ENCODE assay signal across 8 cellular contexts in genomic region chr17:82292251-82293154, GRCh38. TPM values are rescaled to one million over a fixed set of nuclear protein-coding genes. Genes with fewer than 3 reads are reported as not detected.
DNase-seq lines count a peak whose midpoint lies in the region; ATAC-seq and TF ChIP-seq lines count a peak whose summit lies in the region.

No MANE protein-coding gene starts in this region.

- H3K4me3 ChIP-seq in HUES48 (ENCODE audit: low read depth, low read length) = peak overlapping the region; percentile 87
- peak overlapping the region; percentile 76 for H3K4me3 ChIP-seq in NT2/D1 (ENCODE audit: insufficient read length, low read depth)
- H3K4me3 ChIP-seq in mesodermal cell (ENCODE audit: extremely low read depth, insufficient read depth, low read length, poor library complexity, severe bottlenecking) = peak overlapping the region; percentile 78

- TSS peak; percentile 73 for BruUV-seq in Calu3 (replicated peaks; lab: Mats Ljungman, UMichigan)

- peak; percentile 94 for ATAC-seq in GM21423 (IDR thresholded peaks at IDR 0.05; ENCODE audit: unreplicated experiment)

- peaks cover 40% of the 10 kb centered on the region for H3K4me1 Mint-ChIP-seq in Calu3 (ENCODE audit: low read depth, unreplicated experiment)
- no peaks in the 10 kb centered on the region for H3K4me1 Mint-ChIP-seq in endothelial cell (ENCODE audit: unreplicated experiment)

- no peaks in the 10 kb centered on the region for H3K9me3 Mint-ChIP-seq in Calu3 (ENCODE audit: low read depth, unreplicated experiment)
- H3K9me3 Mint-ChIP-seq in endothelial cell (ENCODE audit: unreplicated experiment) = no peaks in the 10 kb centered on the region

- H3K36me3 ChIP-seq in HUES48 (ENCODE audit: control insufficient read depth, insufficient read depth, low read length) (no peaks in the 10 kb centered on the region), NT2/D1 (ENCODE audit: insufficient read depth, insufficient read length, low read length) (no peaks in the 10 kb centered on the region), mesodermal cell (ENCODE audit: control insufficient read depth, insufficient read depth, low read length) (peaks cover 2% of the 10 kb centered on the region)

- CTCF ChIA-PET in Calu3 (lab: Charles Lee) = interaction anchor here (0.6 to 1.0 kb wide), 4 partner anchors 9 to 46 kb away, joined by 3 to 5 read pairs (median 3); partner anchors contain the start of gene SECTM1

- peaks cover 5% of the 10 kb centered on the region; the same call in 1 of the 2 replicates for H3K4me1 ChIP-seq in HUES48 (ENCODE audit: control insufficient read depth, insufficient read depth, low read length)
- H3K4me1 ChIP-seq in NT2/D1 (ENCODE audit: insufficient read depth, insufficient read length) = peaks cover 3% of the 10 kb centered on the region
- peaks cover 3% of the 10 kb centered on the region for H3K4me1 ChIP-seq in mesodermal cell (ENCODE audit: control insufficient read depth, insufficient read depth, low read length, poor library complexity, severe bottlenecking)

- H3K27ac Mint-ChIP-seq in Calu3 (ENCODE audit: unreplicated experiment) (peak overlapping the region; percentile 75), endothelial cell (ENCODE audit: unreplicated experiment) (peak overlapping the region; percentile 81)

- H3K27ac ChIP-seq in HUES48 (ENCODE audit: low read depth, low read length) (peak overlapping the region; percentile 95), mesodermal cell (ENCODE audit: low read depth, low read length, severe bottlenecking) (peak overlapping the region; percentile 72)

- intact Hi-C loops in Calu3 (cut with micrococcal nuclease; ENCODE audit: unreplicated experiment) = loop anchor here (10.0 kb wide), 1 partner anchor 48 kb away; no protein-coding TSS in a partner anchor

- peak overlapping the region; percentile 76; the same call in 1 of the 2 replicates for H3K9ac ChIP-seq in HUES48 (ENCODE audit: low read depth, low read length)
- peak overlapping the region; percentile 86 for H3K9ac ChIP-seq in NT2/D1 (ENCODE audit: insufficient read length, low read depth)

- H3K27me3 Mint-ChIP-seq in Calu3 (ENCODE audit: unreplicated experiment) (no peaks in the 10 kb centered on the region), endothelial cell (ENCODE audit: unreplicated experiment) (peaks cover 2% of the 10 kb centered on the region)

- peak; percentile 95 for DNase-seq in Calu3
- peak; percentile 92 for DNase-seq in NT2/D1 (ENCODE audit: low read depth, low spot score)
- DNase-seq in activated CD8-positive, alpha-beta memory T cell treated with anti-CD3 and anti-CD28 coated beads, Interleukin-2, amount 50 U/mL, for 4 hours = peak; percentile 90
- peak; percentile 92 for DNase-seq in endothelial cell (ENCODE audit: low spot score)
- peak; percentile 75 for DNase-seq in stimulated activated CD8-positive, alpha-beta memory T cell treated with anti-CD3 and anti-CD28 coated beads, Interleukin-15, amount 100 ng/mL, for 24 hours (ENCODE audit: low read depth)

- no peak for TF ChIP-seq CTCF in Calu3 (IDR thresholded peaks at IDR 0.05; ENCODE audit: unreplicated experiment)
- no peak for TF ChIP-seq CTCF in endothelial cell (IDR thresholded peaks at IDR 0.05; ENCODE audit: unreplicated experiment)

- H3K36me3 Mint-ChIP-seq in Calu3 (ENCODE audit: insufficient read depth, unreplicated experiment) (peaks cover 50% of the 10 kb centered on the region), endothelial cell (ENCODE audit: low read depth, unreplicated experiment) (peaks cover 4% of the 10 kb centered on the region)

- 4 to 5% methylated on average over 70 to 80 of the region's 86 CpGs for WGBS in mesodermal cell (ENCODE audit: insufficient coverage in 2 of 2), 2 experiments

- no peaks in the 10 kb centered on the region for H3K9me3 ChIP-seq in HUES48 (ENCODE audit: control insufficient read depth, insufficient read depth, low read length)
- peaks cover 1% of the 10 kb centered on the region; the same call in 1 of the 2 replicates for H3K9me3 ChIP-seq in NT2/D1 (ENCODE audit: insufficient read depth, low read length)
- no peaks in the 10 kb centered on the region for H3K9me3 ChIP-seq in mesodermal cell (ENCODE audit: control insufficient read depth, low read length)

- H3K4me3 Mint-ChIP-seq in Calu3 (ENCODE audit: low read depth, unreplicated experiment) (peak overlapping the region; percentile 70), endothelial cell (ENCODE audit: unreplicated experiment) (peak overlapping the region; percentile 92)

- H3K27me3 ChIP-seq in HUES48 (ENCODE audit: control insufficient read depth, insufficient read depth, low read length) = no peaks in the 10 kb centered on the region
- no peaks in the 10 kb centered on the region for H3K27me3 ChIP-seq in NT2/D1 (ENCODE audit: insufficient read depth, insufficient read length)

RNA-seq across cellular contexts. Expression of gene CSNK1D, which starts 19.0 kb away (rescaled TPM):
- total RNA-seq in Calu3 (2022) (157 and 160 TPM in 2 replicates), endothelial cell (ENCODE audit: unreplicated experiment) (149 TPM)
- polyA plus RNA-seq in mesodermal cell (2013, experiment 1 of 2) = 108 TPM
- polyA plus RNA-seq in mesodermal cell (2013, experiment 2 of 2) = 105 TPM

RNA-seq across cellular contexts. Expression of gene CD7, which starts 24.9 kb away (rescaled TPM):
- 0.34 TPM in 1 of 2 replicates, not detected in the other for total RNA-seq in Calu3 (2022)
- total RNA-seq in endothelial cell (ENCODE audit: unreplicated experiment) = not detected
- 2.2 TPM for polyA plus RNA-seq in mesodermal cell (2013, experiment 1 of 2)
- 0.86 TPM for polyA plus RNA-seq in mesodermal cell (2013, experiment 2 of 2)

RNA-seq across cellular contexts. Expression of gene SECTM1, which starts 41.1 kb away (rescaled TPM):
- total RNA-seq in Calu3 (2022) (10.4 and 13.4 TPM in 2 replicates), endothelial cell (ENCODE audit: unreplicated experiment) (not detected)
- not detected for polyA plus RNA-seq in mesodermal cell (2013, experiment 1 of 2)
- polyA plus RNA-seq in mesodermal cell (2013, experiment 2 of 2) = not detected

Comparison
In these comparisons a context has a peak if more than half of its experiments do, and no peak if none do; other contexts are left out.
1. Peak in every context shown above with its lines: DNase-seq, ATAC-seq, H3K4me3 ChIP-seq and H3K27ac ChIP-seq.
2. RNA of gene SECTM1, which starts 41.1 kb away (total RNA-seq): 10.4 to 13.4 TPM in Calu3; not detected in endothelial cell (single experiment); every median in the first group is over 10 times any median in the second.